14 cellular contexts compared by ENCODE assay signal in genomic region chr9:1977026-1977425, GRCh38. TPM values are rescaled to one million over a fixed set of nuclear protein-coding genes. Genes with fewer than 3 reads are reported as not detected.
A peak's percentile ranks its signal among the peaks of the same experiment; 100 is the strongest.
DNase-seq lines count a peak whose midpoint lies in the region; ATAC-seq and TF ChIP-seq lines count a peak whose summit lies in the region.
"Had no signal": no experiment of that assay in that cellular context is flagged by ENCODE, and none has a peak within 500 bp of the region (broad histone marks: within the 10 kb centered on the region; RNA-seq: fewer than 3 reads in every experiment).

No MANE protein-coding gene starts in this region.

- H3K4me1 Mint-ChIP-seq in type B pancreatic cell (ENCODE audit: unreplicated experiment): peaks cover 30% of the 10 kb centered on the region
- H3K4me1 Mint-ChIP-seq: CD4-positive, alpha-beta memory T cell had no signal

- no peak for TF ChIP-seq CTCF in type B pancreatic cell (conservative IDR thresholded peaks at IDR 0.05)

- H3K27ac Mint-ChIP-seq in type B pancreatic cell: peak overlapping the region; percentile 46
- H3K27ac Mint-ChIP-seq: CD4-positive, alpha-beta memory T cell had no signal

- H3K27me3 Mint-ChIP-seq in type B pancreatic cell: no peaks in the 10 kb centered on the region
- H3K27me3 Mint-ChIP-seq: CD4-positive, alpha-beta memory T cell had no signal

- H3K4me3 Mint-ChIP-seq in type B pancreatic cell: no peak overlapping the region
- H3K4me3 Mint-ChIP-seq: CD4-positive, alpha-beta memory T cell had no signal

- H3K9me3 Mint-ChIP-seq in type B pancreatic cell: peaks cover 7% of the 10 kb centered on the region

- H3K36me3 Mint-ChIP-seq in type B pancreatic cell: no peaks in the 10 kb centered on the region
- H3K36me3 Mint-ChIP-seq: CD4-positive, alpha-beta memory T cell had no signal

- peak; percentile 18 for DNase-seq in NCI-H2171 (lab: John Stamatoyannopoulos, UW)
- peak; percentile 58 for DNase-seq in NCI-H2171 treated with DMSO at 0.1 percent for 48 hours (lab: John Stamatoyannopoulos, UW)
- no peak for DNase-seq in type B pancreatic cell (ENCODE audit: extremely low spot score, unreplicated experiment)
- no peak for DNase-seq in cerebellum (ENCODE audit: low spot score)
- DNase-seq in NCI-H2107 (lab: John Stamatoyannopoulos, UW): no peak
- DNase-seq: C1 segment of cervical spinal cord; Caco-2; CD4-positive, alpha-beta memory T cell; DMS153; DND-41; GM23248; H7; HCEC 1CT had no signal

- ATAC-seq in esophagus mucosa: peak; percentile 31

RNA-seq across cellular contexts. Expression of gene SMARCA2, which starts 38.1 kb away (rescaled TPM):
- total RNA-seq in esophagus mucosa: 81.7 TPM
- total RNA-seq in type B pancreatic cell (ENCODE audit: low replicate concordance): 131 and 174 TPM in 2 replicates
- total RNA-seq in cerebellum: 79.1 TPM

Comparison
In these comparisons a context has a peak if more than half of its experiments do, and no peak if none do; other contexts are left out.
1. DNase-seq: peak in NCI-H2171 (single experiment) and NCI-H2171 treated with DMSO at 0.1 percent for 48 hours (single experiment); none in type B pancreatic cell (single experiment), cerebellum (single experiment) and NCI-H2107 (single experiment).